In genomic region chr11:2462986-2463765, GRCh38 we compare ENCODE assay signal across 17 cellular contexts. TPM values are rescaled to one million over a fixed set of nuclear protein-coding genes. Genes with fewer than 3 reads are reported as not detected.
DNase-seq lines count a peak whose midpoint lies in the region; ATAC-seq, FAIRE-seq and TF ChIP-seq lines count a peak whose summit lies in the region.
"Had no signal": no experiment of that assay in that cellular context is flagged by ENCODE, and none has a peak within 500 bp of the region (broad histone marks: within the 10 kb centered on the region; RNA-seq: fewer than 3 reads in every experiment).

No MANE protein-coding gene starts in this region.

- no peaks in the 10 kb centered on the region for H3K9me3 ChIP-seq in lung (ENCODE audit: control insufficient read depth in 2 of 2, insufficient read depth in 1 of 2, low read length in 1 of 2)
- H3K9me3 ChIP-seq: ascending aorta, BE2C had no signal

- DNase-seq in activated naive CD8-positive, alpha-beta T cell treated with anti-CD3 and anti-CD28 coated beads, Interleukin-2, amount 10 ng/mL, durations not matched to agents 7 days and 5 days: no peak
- no peak for DNase-seq in activated naive CD8-positive, alpha-beta T cell treated with anti-CD3 and anti-CD28 coated beads for 36 hours
- DNase-seq in bronchial epithelial cell (ENCODE audit: low read depth): peak; percentile 33
- peak; percentile 86 for DNase-seq in lung (ENCODE audit: low spot score)
- peak; percentile 49 for DNase-seq in urothelium cell line (ENCODE audit: low spot score)
- DNase-seq in NCI-H526 (lab: John Stamatoyannopoulos, UW): no peak
- DNase-seq: BE2C; KG1; NCI-H524 treated with DMSO at 0.1 percent for 48 hours; stimulated activated CD4-positive, alpha-beta T cell treated with anti-CD3 and anti-CD28 coated beads, Interleukin-2, amount 100 ng/mL, for 48 hours had no signal

- FAIRE-seq in bronchial epithelial cell (lab: Jason Lieb, UNC) (no peak), urothelium cell line (lab: Jason Lieb, UNC) (no peak)

- no peak overlapping the region for H3K4me3 Mint-ChIP-seq in activated naive CD8-positive, alpha-beta T cell treated with anti-CD3 and anti-CD28 coated beads, Interleukin-2, amount 10 ng/mL, durations not matched to agents 7 days and 5 days
- H3K4me3 Mint-ChIP-seq in activated naive CD8-positive, alpha-beta T cell treated with anti-CD3 and anti-CD28 coated beads for 36 hours: no peak overlapping the region
- H3K4me3 Mint-ChIP-seq: GM23338 had no signal

- ATAC-seq in activated naive CD8-positive, alpha-beta T cell treated with anti-CD3 and anti-CD28 coated beads, Interleukin-2, amount 10 ng/mL, durations not matched to agents 7 days and 5 days (ENCODE audit: low read depth): no peak
- ATAC-seq in lung (ENCODE audit: insufficient read depth, low FRiP score) (peak; percentile 76), esophagus mucosa (no peak), GM21737 (IDR thresholded peaks at IDR 0.05; ENCODE audit: unreplicated experiment) (no peak)
- ATAC-seq: GM23338, SK-N-SH treated with all-trans-retinoic acid at 6 μM for 48 hours had no signal

- no peaks in the 10 kb centered on the region for H3K9me3 Mint-ChIP-seq in activated naive CD8-positive, alpha-beta T cell treated with anti-CD3 and anti-CD28 coated beads, Interleukin-2, amount 10 ng/mL, durations not matched to agents 7 days and 5 days
- no peaks in the 10 kb centered on the region for H3K9me3 Mint-ChIP-seq in activated naive CD8-positive, alpha-beta T cell treated with anti-CD3 and anti-CD28 coated beads for 36 hours
- H3K9me3 Mint-ChIP-seq: GM23338 had no signal

- peaks cover 2% of the 10 kb centered on the region for H3K27me3 Mint-ChIP-seq in activated naive CD8-positive, alpha-beta T cell treated with anti-CD3 and anti-CD28 coated beads, Interleukin-2, amount 10 ng/mL, durations not matched to agents 7 days and 5 days
- no peaks in the 10 kb centered on the region for H3K27me3 Mint-ChIP-seq in activated naive CD8-positive, alpha-beta T cell treated with anti-CD3 and anti-CD28 coated beads for 36 hours

- H3K36me3 ChIP-seq in bronchial epithelial cell (ENCODE audit: control insufficient read depth, insufficient read depth, low read length): no peaks in the 10 kb centered on the region
- no peaks in the 10 kb centered on the region for H3K36me3 ChIP-seq in lung (ENCODE audit: control insufficient read depth in 2 of 2, insufficient read depth in 2 of 2, low read length in 2 of 2)
- H3K36me3 ChIP-seq: ascending aorta, BE2C had no signal

- peak overlapping the region; percentile 75 to 95 for H3K27ac ChIP-seq in lung (ENCODE audit: low read depth in 1 of 2, low read length in 1 of 2)
- H3K27ac ChIP-seq: ascending aorta had no signal

- H3K4me1 ChIP-seq in lung (ENCODE audit: control insufficient read depth in 2 of 2, insufficient read depth in 2 of 2, low read length in 2 of 2): peaks cover 0 to 3% of the 10 kb centered on the region in 2 donors
- H3K4me1 ChIP-seq: ascending aorta, BE2C had no signal

- 66 to 73% methylated on average over 24 of the region's 24 CpGs for WGBS in lung, 2 donors

- no peak overlapping the region for H3K4me3 ChIP-seq in bronchial epithelial cell (ENCODE audit: low read depth, low read length)
- no peak overlapping the region for H3K4me3 ChIP-seq in lung
- H3K4me3 ChIP-seq: ascending aorta, GM23338 had no signal

- TF ChIP-seq CTCF in bronchial epithelial cell (IDR thresholded peaks at IDR 0.05; ENCODE audit: insufficient read depth, low read length, severe bottlenecking) (no peak), lung (IDR thresholded peaks at IDR 0.05; ENCODE audit: control extremely low read depth, extremely low read depth) (no peak)

- peaks cover 25% of the 10 kb centered on the region for H3K4me1 Mint-ChIP-seq in activated naive CD8-positive, alpha-beta T cell treated with anti-CD3 and anti-CD28 coated beads, Interleukin-2, amount 10 ng/mL, durations not matched to agents 7 days and 5 days
- peaks cover 50% of the 10 kb centered on the region for H3K4me1 Mint-ChIP-seq in activated naive CD8-positive, alpha-beta T cell treated with anti-CD3 and anti-CD28 coated beads for 36 hours
- H3K4me1 Mint-ChIP-seq: GM23338 had no signal

- H3K27ac Mint-ChIP-seq in activated naive CD8-positive, alpha-beta T cell treated with anti-CD3 and anti-CD28 coated beads, Interleukin-2, amount 10 ng/mL, durations not matched to agents 7 days and 5 days: peak overlapping the region; percentile 45
- no peak overlapping the region for H3K27ac Mint-ChIP-seq in activated naive CD8-positive, alpha-beta T cell treated with anti-CD3 and anti-CD28 coated beads for 36 hours
- H3K27ac Mint-ChIP-seq: GM23338 had no signal

- H3K27me3 ChIP-seq in bronchial epithelial cell (ENCODE audit: control insufficient read depth, insufficient read depth, low read length): no peaks in the 10 kb centered on the region
- no peaks in the 10 kb centered on the region for H3K27me3 ChIP-seq in lung (ENCODE audit: control insufficient read depth, insufficient read depth)
- H3K27me3 ChIP-seq: ascending aorta, BE2C had no signal

- POLR2A ChIA-PET in activated naive CD8-positive, alpha-beta T cell treated with anti-CD3 and anti-CD28 coated beads, Interleukin-2, amount 10 ng/mL, durations not matched to agents 7 days and 5 days (lab: Charles Lee): no interaction called here

- H3K36me3 Mint-ChIP-seq in activated naive CD8-positive, alpha-beta T cell treated with anti-CD3 and anti-CD28 coated beads, Interleukin-2, amount 10 ng/mL, durations not matched to agents 7 days and 5 days: no peaks in the 10 kb centered on the region
- H3K36me3 Mint-ChIP-seq in activated naive CD8-positive, alpha-beta T cell treated with anti-CD3 and anti-CD28 coated beads for 36 hours: no peaks in the 10 kb centered on the region

RNA-seq across cellular contexts. Expression of gene KCNQ1, which starts 18.4 kb away (rescaled TPM):
- 10 to 100 TPM; 24.2 to 26.6 TPM for total RNA-seq in activated naive CD8-positive, alpha-beta T cell treated with anti-CD3 and anti-CD28 coated beads, Interleukin-2, amount 10 ng/mL, durations not matched to agents 7 days and 5 days
- total RNA-seq in activated naive CD8-positive, alpha-beta T cell treated with anti-CD3 and anti-CD28 coated beads for 36 hours: 1 to 10 TPM; 6.7 to 9.6 TPM
- total RNA-seq in bronchial epithelial cell (1.0 and 1.6 TPM in 2 replicates), lung (10 to 100 TPM; 15.4 to 41.7 TPM), esophagus mucosa (1.6 TPM)
- 10 to 100 TPM; 23.5 to 29.0 TPM for polyA plus RNA-seq in lung

RNA-seq across cellular contexts. Expression of gene TRPM5, which starts 18.9 kb away (rescaled TPM):
- total RNA-seq in activated naive CD8-positive, alpha-beta T cell treated with anti-CD3 and anti-CD28 coated beads, Interleukin-2, amount 10 ng/mL, durations not matched to agents 7 days and 5 days: not detected
- total RNA-seq in activated naive CD8-positive, alpha-beta T cell treated with anti-CD3 and anti-CD28 coated beads for 36 hours: not detected
- total RNA-seq in bronchial epithelial cell (not detected in 2 replicates), lung (under 1 TPM; 0.18 to 0.20 TPM), esophagus mucosa (not detected)
- polyA plus RNA-seq in lung: under 1 TPM; 0.02 to 0.04 TPM
- total RNA-seq: ascending aorta, epithelial cell of proximal tubule, GM23338, subcutaneous adipose tissue had no signal
- polyA plus RNA-seq: GM23338 had no signal

Comparison
In these comparisons a context has a peak if more than half of its experiments do, and no peak if none do; other contexts are left out.
1. DNase-seq: peak in bronchial epithelial cell (single experiment), lung (single experiment) and urothelium cell line (single experiment); none in activated naive CD8-positive, alpha-beta T cell treated with anti-CD3 and anti-CD28 coated beads, Interleukin-2, amount 10 ng/mL, durations not matched to agents 7 days and 5 days (single experiment), activated naive CD8-positive, alpha-beta T cell treated with anti-CD3 and anti-CD28 coated beads for 36 hours (single experiment) and NCI-H526 (0 of 2).